ENCODE assay signal across 8 cellular contexts in genomic region chr4:140156529-140157171, GRCh38. TPM values are rescaled to one million over a fixed set of nuclear protein-coding genes. Genes with fewer than 3 reads are reported as not detected.
DNase-seq lines count a peak whose midpoint lies in the region; ATAC-seq and TF ChIP-seq lines count a peak whose summit lies in the region.

No MANE protein-coding gene starts in this region.

- peaks cover 3% of the 10 kb centered on the region; the same call in 1 of the 2 replicates for H3K36me3 ChIP-seq in BE2C

- H3K27me3 ChIP-seq in BE2C, result no peaks in the 10 kb centered on the region

- no peak overlapping the region for H3K27ac Mint-ChIP-seq in memory B cell

- H3K27me3 Mint-ChIP-seq in memory B cell, result peaks cover 19% of the 10 kb centered on the region

- no peaks in the 10 kb centered on the region for H3K36me3 Mint-ChIP-seq in memory B cell

- TF ChIP-seq CTCF in NB4 (IDR thresholded peaks at IDR 0.05; ENCODE audit: low read depth, low read length), result no peak
- TF ChIP-seq CTCF in BE2C (IDR thresholded peaks at IDR 0.05; ENCODE audit: low read depth, low read length), result no peak

- no peak for TF ChIP-seq POLR2A in NB4 (IDR thresholded peaks at IDR 0.05; ENCODE audit: extremely low read depth, insufficient read length)

- DNase-seq in NB4 (ENCODE audit: low read depth) (peak; percentile 78), memory B cell (ENCODE audit: low spot score in 2 of 2) (peak in 1 of 2 donors; percentile 20), NCI-H146 (lab: John Stamatoyannopoulos, UW) (no peak), NCI-H2029 (lab: John Stamatoyannopoulos, UW) (no peak), BE2C (no peak), pons (ENCODE audit: low spot score) (no peak)

- no peaks in the 10 kb centered on the region; the same call in 1 of the 2 replicates for H3K4me1 ChIP-seq in BE2C

- ATAC-seq in GM18517 (IDR thresholded peaks at IDR 0.05; ENCODE audit: unreplicated experiment), result peak; percentile 58
- peak; percentile 88 for ATAC-seq in HG02610 (IDR thresholded peaks at IDR 0.05; ENCODE audit: unreplicated experiment)
- peak; percentile 82 for ATAC-seq in memory B cell (ENCODE audit: low read depth)

- H3K4me3 Mint-ChIP-seq in memory B cell, result peak overlapping the region; percentile 4

- H3K4me1 Mint-ChIP-seq in memory B cell, result peaks cover 16% of the 10 kb centered on the region

- H3K9me3 Mint-ChIP-seq in memory B cell, result peaks cover 1% of the 10 kb centered on the region

- no peaks in the 10 kb centered on the region for H3K9me3 ChIP-seq in BE2C

- H3K4me3 ChIP-seq in NB4 (ENCODE audit: low read depth, low read length) (no peak overlapping the region), BE2C (ENCODE audit: low read depth, low read length) (no peak overlapping the region)

RNA-seq across cellular contexts. Expression of gene MAML3, which starts 2.7 kb away (rescaled TPM):
- 14.1 TPM for polyA plus RNA-seq in BE2C (2012; ENCODE audit: insufficient read depth, insufficient read length, low read depth)
